7 cellular contexts compared by ENCODE assay signal in genomic region chr9:22008662-22009562, GRCh38. TPM values are rescaled to one million over a fixed set of nuclear protein-coding genes. Genes with fewer than 3 reads are reported as not detected.
DNase-seq lines count a peak whose midpoint lies in the region; ATAC-seq and TF ChIP-seq lines count a peak whose summit lies in the region.

TSS of gene CDKN2B (minus strand) at chr9:22009305. CDS start at chr9:22008953, 352 bp downstream.

- no peaks in the 10 kb centered on the region for H3K9me3 Mint-ChIP-seq in activated CD4-positive, alpha-beta T cell treated with anti-CD3 and anti-CD28 coated beads for 36 hours (ENCODE audit: low read depth)

- CTCF ChIA-PET in activated CD4-positive, alpha-beta T cell treated with anti-CD3 and anti-CD28 coated beads for 36 hours (lab: Charles Lee) = interaction anchor here (0.6 to 4.5 kb wide), 45 partner anchors 8 to 680 kb away, joined by 3 to 44 read pairs (median 4); partner anchors contain the start of genes CDKN2A and CDKN2B-AS1

- no peaks in the 10 kb centered on the region for H3K9me3 ChIP-seq in left lung

- H3K4me3 Mint-ChIP-seq in activated CD4-positive, alpha-beta T cell treated with anti-CD3 and anti-CD28 coated beads for 36 hours = peak within 1 kb of the TSS; percentile 76

- ATAC-seq in GM18511 (IDR thresholded peaks at IDR 0.05; ENCODE audit: unreplicated experiment) (peak; percentile 96), HG02970 (IDR thresholded peaks at IDR 0.05; ENCODE audit: low FRiP score, unreplicated experiment) (peak; percentile 89), left lung (peak; percentile 98)
- peak; percentile 87 for ATAC-seq in activated CD4-positive, alpha-beta T cell treated with anti-CD3 and anti-CD28 coated beads for 36 hours

- POLR2A ChIA-PET in activated CD4-positive, alpha-beta T cell treated with anti-CD3 and anti-CD28 coated beads for 36 hours (lab: Charles Lee) = interaction anchor here (0.6 kb wide), 1 partner anchor 72 kb away, joined by 3 read pairs; no protein-coding TSS in a partner anchor

- DNase-seq in NCI-H2107 treated with DMSO at 0.1 percent for 48 hours (lab: John Stamatoyannopoulos, UW; ENCODE audit: unreplicated experiment) = peak; percentile 91
- peak; percentile 82 for DNase-seq in activated CD4-positive, alpha-beta T cell treated with anti-CD3 and anti-CD28 coated beads for 36 hours
- DNase-seq in dermis blood vessel endothelial cell = peak; percentile 97
- peak; percentile 97 to 98 for DNase-seq in left lung
- peak; percentile 31 for DNase-seq in stimulated activated CD4-positive, alpha-beta T cell treated with anti-CD3 and anti-CD28 coated beads, Interleukin-2, amount 100 ng/mL, for 4 hours (ENCODE audit: low read depth)

- H3K27me3 Mint-ChIP-seq in activated CD4-positive, alpha-beta T cell treated with anti-CD3 and anti-CD28 coated beads for 36 hours = peaks cover 56% of the 10 kb centered on the region

- H3K27ac ChIP-seq in left lung = peak within 1 kb of the TSS; percentile 86 to 87

- peaks cover 20 to 69% of the 10 kb centered on the region in 2 donors for H3K27me3 ChIP-seq in left lung

- peaks cover 2 to 31% of the 10 kb centered on the region in 2 donors for H3K4me1 ChIP-seq in left lung

- intact Hi-C loops in activated CD4-positive, alpha-beta T cell treated with anti-CD3 and anti-CD28 coated beads for 36 hours (cut with DNase I, micrococcal nuclease) = loop anchor here (1.0 to 10.0 kb wide), 7 partner anchors 14 to 674 kb away; partner anchors contain the start of gene KLHL9 (in 1 of the 2)
- intact Hi-C loops in left lung (cut with DNase I) = loop anchor here in 1 of 2 donors (10.0 kb wide), 1 partner anchor 194 kb away; no protein-coding TSS in a partner anchor

- peaks cover 20% of the 10 kb centered on the region for H3K4me1 Mint-ChIP-seq in activated CD4-positive, alpha-beta T cell treated with anti-CD3 and anti-CD28 coated beads for 36 hours

- TF ChIP-seq CTCF in left lung (IDR thresholded peaks at IDR 0.05) = peak; percentile 95

- no peak within 1 kb of the TSS for H3K27ac Mint-ChIP-seq in activated CD4-positive, alpha-beta T cell treated with anti-CD3 and anti-CD28 coated beads for 36 hours

- peak within 1 kb of the TSS; percentile 62 to 78 for H3K4me3 ChIP-seq in left lung

- H3K36me3 ChIP-seq in left lung = peaks cover 0 to 3% of the 10 kb centered on the region in 2 donors

- H3K36me3 Mint-ChIP-seq in activated CD4-positive, alpha-beta T cell treated with anti-CD3 and anti-CD28 coated beads for 36 hours (ENCODE audit: low read depth) = no peaks in the 10 kb centered on the region

RNA-seq across cellular contexts. Expression of gene CDKN2B, which starts in this region (rescaled TPM):
- total RNA-seq in activated CD4-positive, alpha-beta T cell treated with anti-CD3 and anti-CD28 coated beads for 36 hours = not detected
- 1.9 and 2.4 TPM in 2 replicates for total RNA-seq in dermis blood vessel endothelial cell
- 10 to 100 TPM; 17.0 to 75.6 TPM for total RNA-seq in left lung

Comparison
In these comparisons a context has a peak if more than half of its experiments do, and no peak if none do; other contexts are left out.
1. Peak in every context shown above with its lines: DNase-seq, ATAC-seq, H3K4me3 ChIP-seq and H3K27ac ChIP-seq.
2. Peak in DNase-seq and ATAC-seq in activated CD4-positive, alpha-beta T cell treated with anti-CD3 and anti-CD28 coated beads for 36 hours; RNA of the gene not detected or under 1 TPM.
3. DNase-seq: peak in every context shown above with its lines; median percentile 98 in left lung; 97 in dermis blood vessel endothelial cell; 91 in NCI-H2107 treated with DMSO at 0.1 percent for 48 hours; 82 in activated CD4-positive, alpha-beta T cell treated with anti-CD3 and anti-CD28 coated beads for 36 hours; 31 in stimulated activated CD4-positive, alpha-beta T cell treated with anti-CD3 and anti-CD28 coated beads, Interleukin-2, amount 100 ng/mL, for 4 hours.